Comparison of ENCODE assay signal across 14 cellular contexts in genomic region chr7:101140339-101140699, GRCh38. TPM values are rescaled to one million over a fixed set of nuclear protein-coding genes. Genes with fewer than 3 reads are reported as not detected.
DNase-seq lines count a peak whose midpoint lies in the region; ATAC-seq, FAIRE-seq and TF ChIP-seq lines count a peak whose summit lies in the region.
"Had no signal": no experiment of that assay in that cellular context is flagged by ENCODE, and none has a peak within 500 bp of the region (broad histone marks: within the 10 kb centered on the region; RNA-seq: fewer than 3 reads in every experiment).

No MANE protein-coding gene starts in this region.

- no peak for TF ChIP-seq EP300 in A549 (IDR thresholded peaks at IDR 0.05)

- H3K9me3 Mint-ChIP-seq in WTC11: no peaks in the 10 kb centered on the region

- H3K4me1 ChIP-seq in A549: peaks cover 44% of the 10 kb centered on the region

- H3K36me3 Mint-ChIP-seq in WTC11: no peaks in the 10 kb centered on the region

- H3K4me3 Mint-ChIP-seq in WTC11: no peak overlapping the region

- peaks cover 35% of the 10 kb centered on the region for H3K4me1 Mint-ChIP-seq in WTC11

- peak overlapping the region; percentile 14 to 88; a peak in 5 of 6 replicates for H3K27ac ChIP-seq in A549
- H3K27ac ChIP-seq: Peyer's patch had no signal

- in situ Hi-C loops in G401 (cut with HindIII; ENCODE audit: low sequenced_read_pairs): no loop called here

- no peaks in the 10 kb centered on the region for H3K9me3 ChIP-seq in A549
- H3K9me3 ChIP-seq: Peyer's patch, tibial artery had no signal

- TF ChIP-seq CTCF in A549 (IDR thresholded peaks at IDR 0.05) (no peak), WTC11 (IDR thresholded peaks at IDR 0.05) (no peak), fibroblast of pulmonary artery (IDR thresholded peaks at IDR 0.05; ENCODE audit: low read length, missing control alignments) (no peak)

- TF ChIP-seq POLR2A in A549 (IDR thresholded peaks at IDR 0.05; ENCODE audit: low read length): no peak

- H3K27me3 Mint-ChIP-seq in WTC11 (ENCODE audit: low read depth): peaks cover 6% of the 10 kb centered on the region

- WGBS in A549 (ENCODE audit: missing lambda C conversion rate): 40% methylated on average over 3 of the region's 3 CpGs

- no peak overlapping the region for H3K27ac Mint-ChIP-seq in WTC11

- no peak overlapping the region for H3K4me3 ChIP-seq in A549
- H3K4me3 ChIP-seq in fibroblast of pulmonary artery (replicated peaks; ENCODE audit: low read depth, low read length): no peak overlapping the region
- H3K4me3 ChIP-seq: Peyer's patch, tibial artery had no signal

- DNase-seq in A549 (ENCODE audit: low read depth in 1 of 2, low spot score in 1 of 2): no peak
- DNase-seq in HT1080 (ENCODE audit: low read depth): peak; percentile 55
- DNase-seq in WTC11 (ENCODE audit: low spot score): no peak
- peak; percentile 78 for DNase-seq in fibroblast of pulmonary artery (ENCODE audit: low read depth)
- DNase-seq in hippocampal formation (lab: John Stamatoyannopoulos, UW): no peak
- no peak for DNase-seq in G401 (ENCODE audit: low spot score)
- no peak for DNase-seq in effector CD8-positive, alpha-beta T cell (lab: John Stamatoyannopoulos, UW)
- DNase-seq: activated effector memory CD4-positive, alpha-beta T cell treated with Interleukin-2 at 50 U/mL for 16 hours; effector CD4-positive, alpha-beta T cell; Peyer's patch; stimulated activated CD4-positive, alpha-beta T cell treated with anti-CD3 and anti-CD28 coated beads, Interleukin-2, amount 100 ng/mL, for 24 hours; tibial artery had no signal

- ATAC-seq in A549 (peak in 1 of 2 experiments; percentile 11; a peak in 3 of 6 replicates), WTC11 (no peak), GM19395 (IDR thresholded peaks at IDR 0.05; ENCODE audit: unreplicated experiment) (no peak)

- POLR2A ChIA-PET in A549 (lab: Yijun Ruan, JAX) (interaction anchor here (0.7 kb wide), 1 partner anchor 14 kb away, joined by 3 read pairs; no protein-coding TSS in a partner anchor), WTC11 (lab: Charles Lee) (no interaction called here)

- H3K4me2 ChIP-seq in A549: no peak overlapping the region

- CTCF ChIA-PET in A549 (lab: Yijun Ruan, JAX): interaction anchor here (0.8 to 32.8 kb wide), 12 partner anchors 18 to 246 kb away, joined by 3 to 600 read pairs (median 4); partner anchors contain the start of genes AP1S1 and VGF
- CTCF ChIA-PET in WTC11 (lab: Charles Lee): interaction anchor here (0.5 to 8.1 kb wide), 11 partner anchors 10 to 97 kb away, joined by 3 to 217 read pairs (median 4); partner anchors contain the start of genes CLDN15, SERPINE1 and TRIM56

- no peak for TF ChIP-seq RAD21 in A549 (conservative IDR thresholded peaks at IDR 0.05 in 1 of 2, IDR thresholded peaks at IDR 0.05 in 1 of 2)

- no peak for FAIRE-seq in A549 (lab: Jason Lieb, UNC)

TF ChIP-seq in A549, 52 proteins besides CTCF, POLR2A, EP300 and RAD21 (continues in another document):
- TF ChIP-seq CEBPB (IDR thresholded peaks at IDR 0.05) (no peak), HOXA7 (CRISPR knock-in tag; IDR thresholded peaks at IDR 0.05) (0 out of 2 replicates have a peak, but pooled peaks have one; percentile 61), JUNB (IDR thresholded peaks at IDR 0.05) (no peak), CBX2 (IDR thresholded peaks at IDR 0.05; ENCODE audit: borderline replicate concordance, low read depth) (no peak), TFCP2L1 (CRISPR knock-in tag; IDR thresholded peaks at IDR 0.05) (peak; percentile 60; the same call in 1 of the 2 replicates)

TF ChIP-seq in WTC11, 78 proteins besides CTCF, POLR2A, EP300 and RAD21:
- TF ChIP-seq ATF1 (CRISPR knock-in tag; IDR thresholded peaks at IDR 0.05): no peak
- peak; percentile 78; the same call in 1 of the 2 replicates for TF ChIP-seq ZNF512 (CRISPR knock-in tag; IDR thresholded peaks at IDR 0.05; ENCODE audit: borderline replicate concordance)
TF ChIP-seq in WTC11: peak in this region for 1.

RNA-seq across cellular contexts. Expression of gene SERPINE1, which starts 13.4 kb away (rescaled TPM):
- 300 and 355 TPM in 2 replicates for polyA plus RNA-seq in A549 (2011; rRNA removed)
- 315 and 419 TPM in 2 replicates for polyA plus RNA-seq in A549 (2012; cell fraction: cytosol; rRNA removed)
- polyA plus RNA-seq in A549 (2012; cell fraction: nucleus; rRNA removed): 684 and 700 TPM in 2 replicates
- 286 to 399 TPM (median 346 TPM) in 3 replicates for polyA plus RNA-seq in A549 (2017; fragmentation: RNase III; extraction: RNeasy Plus Mini Kit Qiagen cat#74134 plus additional on column Dnase treatment)
- 377 and 382 TPM in 2 replicates for polyA minus RNA-seq in A549 (2011; rRNA and poly(A)+ RNA removed)
- total RNA-seq in HT1080 (2014; rRNA removed; shearing (Covaris generic)): 179 and 187 TPM in 2 replicates
- 771 and 869 TPM in 2 replicates for polyA plus RNA-seq in HT1080 (2015; cell fraction: cytosol; rRNA removed)
- polyA plus RNA-seq in HT1080 (2015; cell fraction: nucleus; rRNA removed): 1,709 and 1,857 TPM in 2 replicates
- 1.1 to 2.6 TPM (median 2.2 TPM) in 3 replicates for total RNA-seq in WTC11 (2021)
- 103 and 113 TPM in 2 replicates for total RNA-seq in G401 (2014; rRNA removed; shearing (Covaris generic))

RNA-seq across cellular contexts. Expression of gene AP1S1, which starts 14.0 kb away (rescaled TPM):
- polyA plus RNA-seq in A549 (2011; rRNA removed) (107 and 128 TPM in 2 replicates), A549 (2017; fragmentation: RNase III; extraction: RNeasy Plus Mini Kit Qiagen cat#74134 plus additional on column Dnase treatment) (181 to 187 TPM (median 182 TPM) in 3 replicates)
- 163 and 166 TPM in 2 replicates for polyA plus RNA-seq in A549 (2012; cell fraction: cytosol; rRNA removed)
- polyA plus RNA-seq in A549 (2012; cell fraction: nucleus; rRNA removed): 79.8 and 104 TPM in 2 replicates
- polyA minus RNA-seq in A549 (2011; rRNA and poly(A)+ RNA removed): 48.5 and 54.1 TPM in 2 replicates
- 184 TPM in 2 replicates for total RNA-seq in HT1080 (2014; rRNA removed; shearing (Covaris generic))
- 209 and 210 TPM in 2 replicates for polyA plus RNA-seq in HT1080 (2015; cell fraction: cytosol; rRNA removed)
- polyA plus RNA-seq in HT1080 (2015; cell fraction: nucleus; rRNA removed): 122 and 136 TPM in 2 replicates
- 60.7 to 80.0 TPM (median 78.2 TPM) in 3 replicates for total RNA-seq in WTC11 (2021)
- 211 and 215 TPM in 2 replicates for total RNA-seq in G401 (2014; rRNA removed; shearing (Covaris generic))

RNA-seq across cellular contexts. Expression of gene VGF, which starts 25.1 kb away (rescaled TPM):
- 0.16 and 0.21 TPM in 2 replicates for polyA plus RNA-seq in A549 (2011; rRNA removed)
- polyA plus RNA-seq in A549 (2012; cell fraction: cytosol; rRNA removed): 0.42 and 0.73 TPM in 2 replicates
- polyA plus RNA-seq in A549 (2012; cell fraction: nucleus; rRNA removed): 0.97 and 1.7 TPM in 2 replicates
- polyA plus RNA-seq in A549 (2017; fragmentation: RNase III; extraction: RNeasy Plus Mini Kit Qiagen cat#74134 plus additional on column Dnase treatment): 1.4 to 2.7 TPM (median 2.0 TPM) in 3 replicates
- 0.17 TPM in 1 of 2 replicates, not detected in the other for polyA minus RNA-seq in A549 (2011; rRNA and poly(A)+ RNA removed)
- 29.8 and 45.2 TPM in 2 replicates for total RNA-seq in HT1080 (2014; rRNA removed; shearing (Covaris generic))
- 2.3 and 2.5 TPM in 2 replicates for polyA plus RNA-seq in HT1080 (2015; cell fraction: cytosol; rRNA removed)
- polyA plus RNA-seq in HT1080 (2015; cell fraction: nucleus; rRNA removed): 7.1 and 9.5 TPM in 2 replicates
- 5.2 to 6.4 TPM (median 5.6 TPM) in 3 replicates for total RNA-seq in WTC11 (2021)
- total RNA-seq in G401 (2014; rRNA removed; shearing (Covaris generic)): 122 and 148 TPM in 2 replicates
- total RNA-seq: glomerular endothelial cell had no signal

RNA-seq across cellular contexts. Expression of gene NAT16, which starts 39.8 kb away (rescaled TPM):
- 0.03 and 0.05 TPM in 2 replicates for polyA plus RNA-seq in A549 (2011; rRNA removed)
- 0.03 and 0.04 TPM in 2 replicates for polyA plus RNA-seq in A549 (2012; cell fraction: cytosol; rRNA removed)
- 0.09 and 0.18 TPM in 2 replicates for polyA plus RNA-seq in A549 (2012; cell fraction: nucleus; rRNA removed)
- polyA plus RNA-seq in A549 (2017; fragmentation: RNase III; extraction: RNeasy Plus Mini Kit Qiagen cat#74134 plus additional on column Dnase treatment): 0.07 to 0.12 TPM in 2 of 3 replicates, not detected in the other
- polyA minus RNA-seq in A549 (2011; rRNA and poly(A)+ RNA removed): not detected in 2 replicates
- total RNA-seq in HT1080 (2014; rRNA removed; shearing (Covaris generic)): not detected in 2 replicates
- 0.05 and 0.06 TPM in 2 replicates for polyA plus RNA-seq in HT1080 (2015; cell fraction: cytosol; rRNA removed)
- 0.08 TPM in 1 of 2 replicates, not detected in the other for polyA plus RNA-seq in HT1080 (2015; cell fraction: nucleus; rRNA removed)
- 0.32 to 0.62 TPM (median 0.39 TPM) in 3 replicates for total RNA-seq in WTC11 (2021)
- 1.2 TPM in 1 of 2 replicates, not detected in the other for total RNA-seq in G401 (2014; rRNA removed; shearing (Covaris generic))
- total RNA-seq: glomerular endothelial cell had no signal

RNA-seq across cellular contexts. Expression of gene TRIM56, which starts 55.0 kb away (rescaled TPM):
- 3.9 and 5.2 TPM in 2 replicates for polyA plus RNA-seq in A549 (2011; rRNA removed)
- polyA plus RNA-seq in A549 (2012; cell fraction: cytosol; rRNA removed): 3.2 and 4.2 TPM in 2 replicates
- 8.2 and 9.8 TPM in 2 replicates for polyA plus RNA-seq in A549 (2012; cell fraction: nucleus; rRNA removed)
- 15.6 to 17.8 TPM (median 16.5 TPM) in 3 replicates for polyA plus RNA-seq in A549 (2017; fragmentation: RNase III; extraction: RNeasy Plus Mini Kit Qiagen cat#74134 plus additional on column Dnase treatment)
- 8.1 and 14.2 TPM in 2 replicates for polyA minus RNA-seq in A549 (2011; rRNA and poly(A)+ RNA removed)
- total RNA-seq in HT1080 (2014; rRNA removed; shearing (Covaris generic)): 10.8 and 11.4 TPM in 2 replicates
- polyA plus RNA-seq in HT1080 (2015; cell fraction: cytosol; rRNA removed): 7.9 and 8.7 TPM in 2 replicates
- polyA plus RNA-seq in HT1080 (2015; cell fraction: nucleus; rRNA removed): 15.9 and 24.7 TPM in 2 replicates
- total RNA-seq in WTC11 (2021): 23.1 to 24.2 TPM (median 23.4 TPM) in 3 replicates
- 5.6 and 9.9 TPM in 2 replicates for total RNA-seq in G401 (2014; rRNA removed; shearing (Covaris generic))

Comparison
In these comparisons a context has a peak if more than half of its experiments do, and no peak if none do; other contexts are left out.
1. DNase-seq: peak in HT1080 (single experiment) and fibroblast of pulmonary artery (single experiment); none in A549 (0 of 2), WTC11 (single experiment), hippocampal formation (0 of 2), G401 (single experiment) and effector CD8-positive, alpha-beta T cell (single experiment).
2. RNA of gene SERPINE1, which starts 13.4 kb away (total RNA-seq): 179 to 187 TPM in HT1080 and 103 to 113 TPM in G401; 1.1 to 2.6 TPM in WTC11; every median in the first group is over 10 times any median in the second.